Comparison of ENCODE assay signal across 24 cellular contexts in genomic region chr14:101958418-101959185, GRCh38. TPM values are rescaled to one million over a fixed set of nuclear protein-coding genes. Genes with fewer than 3 reads are reported as not detected.
DNase-seq lines count a peak whose midpoint lies in the region; ATAC-seq and FAIRE-seq lines count a peak whose summit lies in the region.
"Had no signal": no experiment of that assay in that cellular context is flagged by ENCODE, and none has a peak within 500 bp of the region (broad histone marks: within the 10 kb centered on the region; RNA-seq: fewer than 3 reads in every experiment).

No MANE protein-coding gene starts in this region.

- FAIRE-seq in HTR-8/SVneo (lab: Jason Lieb, UNC) = no peak
- FAIRE-seq: GM12892, H54 had no signal

- no peak overlapping the region for H3K23ac ChIP-seq in neuronal stem cell (ENCODE audit: low read depth, low read length, poor library complexity)

- POLR2A ChIA-PET in activated naive CD8-positive, alpha-beta T cell treated with anti-CD3 and anti-CD28 coated beads, Interleukin-2, amount 10 ng/mL, durations not matched to agents 7 days and 5 days (lab: Charles Lee) = interaction anchor here (0.6 to 2.1 kb wide), 2 partner anchors 10 to 117 kb away, joined by 3 to 9 read pairs; no protein-coding TSS in a partner anchor

- no peak overlapping the region for H3K4me2 ChIP-seq in neuronal stem cell (ENCODE audit: insufficient read depth, low read length, poor library complexity, severe bottlenecking)

- peaks cover 0 to 6% (median 0%) of the 10 kb centered on the region in 3 experiments for H3K27me3 ChIP-seq in neuronal stem cell (ENCODE audit: control insufficient read depth in 3 of 3, insufficient read depth in 3 of 3, low read depth in 1 of 3, low read length in 3 of 3)
- H3K27me3 ChIP-seq: BE2C, MG63, SJSA1 had no signal

- peak overlapping the region; percentile 28 for H3K27ac Mint-ChIP-seq in activated naive CD8-positive, alpha-beta T cell treated with anti-CD3 and anti-CD28 coated beads, Interleukin-2, amount 10 ng/mL, durations not matched to agents 7 days and 5 days
- no peak overlapping the region for H3K27ac Mint-ChIP-seq in activated naive CD8-positive, alpha-beta T cell treated with anti-CD3 and anti-CD28 coated beads for 36 hours

- no peak for DNase-seq in activated naive CD8-positive, alpha-beta T cell treated with anti-CD3 and anti-CD28 coated beads, Interleukin-2, amount 10 ng/mL, durations not matched to agents 7 days and 5 days
- DNase-seq in activated naive CD8-positive, alpha-beta T cell treated with anti-CD3 and anti-CD28 coated beads for 36 hours = no peak
- DNase-seq in left colon = no peak
- DNase-seq in neuronal stem cell (ENCODE audit: low spot score) = no peak
- no peak for DNase-seq in GM19240 (ENCODE audit: insufficient read length, low spot score)
- no peak for DNase-seq in HTR-8/SVneo (ENCODE audit: insufficient read length, low spot score)
- DNase-seq in head of caudate nucleus = no peak
- DNase-seq: 8988T, ACHN, BE2C, DMS153, DND-41, KBM-7, MG63, NCI-H1105 treated with DMSO at 0.1 percent for 48 hours, NCI-H2029, NCI-H446, NCI-H524 treated with DMSO at 0.1 percent for 48 hours, NCI-H82, Right ventricle myocardium superior, RPMI8226 had no signal

- WGBS in neuronal stem cell (ENCODE audit: extremely low coverage in 2 of 2, insufficient read length in 2 of 2, insufficient replicate concordance in 1 of 2), 2 donors = no CpG with 5 or more reads among the region's 11 CpGs

- H2AK5ac ChIP-seq in neuronal stem cell (ENCODE audit: low read depth, low read length) = no peak overlapping the region

- H2BK5ac ChIP-seq in neuronal stem cell (ENCODE audit: low read length) = no peak overlapping the region

- no peaks in the 10 kb centered on the region for H3K9me3 Mint-ChIP-seq in activated naive CD8-positive, alpha-beta T cell treated with anti-CD3 and anti-CD28 coated beads, Interleukin-2, amount 10 ng/mL, durations not matched to agents 7 days and 5 days
- H3K9me3 Mint-ChIP-seq in activated naive CD8-positive, alpha-beta T cell treated with anti-CD3 and anti-CD28 coated beads for 36 hours = no peaks in the 10 kb centered on the region

- H3K14ac ChIP-seq in neuronal stem cell (ENCODE audit: low read length) = no peak overlapping the region

- no peak overlapping the region for H4K8ac ChIP-seq in neuronal stem cell (ENCODE audit: low read depth, low read length)

- no peak overlapping the region for H2BK120ac ChIP-seq in neuronal stem cell (ENCODE audit: low read depth, low read length)

- no peak overlapping the region for H2BK12ac ChIP-seq in neuronal stem cell (ENCODE audit: low read length)

- no peak overlapping the region for H3K9ac ChIP-seq in neuronal stem cell (ENCODE audit: low read depth, low read length, poor library complexity)

- H3K9me3 ChIP-seq in neuronal stem cell (replicated peaks in 1 of 2; ENCODE audit: control insufficient read depth in 2 of 2, insufficient read depth in 1 of 2, low read depth in 1 of 2, low read length in 2 of 2) = no peaks in the 10 kb centered on the region
- H3K9me3 ChIP-seq: BE2C, MG63, SJSA1 had no signal

- H2AFZ ChIP-seq in neuronal stem cell (ENCODE audit: low read length) = peak overlapping the region; percentile 18

- peaks cover 4% of the 10 kb centered on the region for H3K79me1 ChIP-seq in neuronal stem cell (ENCODE audit: low read depth, low read length)

- no peak overlapping the region for H3K4ac ChIP-seq in neuronal stem cell (ENCODE audit: low read length)

- H3K27me3 Mint-ChIP-seq in activated naive CD8-positive, alpha-beta T cell treated with anti-CD3 and anti-CD28 coated beads, Interleukin-2, amount 10 ng/mL, durations not matched to agents 7 days and 5 days = no peaks in the 10 kb centered on the region
- H3K27me3 Mint-ChIP-seq in activated naive CD8-positive, alpha-beta T cell treated with anti-CD3 and anti-CD28 coated beads for 36 hours = peaks cover 5% of the 10 kb centered on the region

- no peaks in the 10 kb centered on the region for H3K36me3 ChIP-seq in neuronal stem cell (replicated peaks in 1 of 2; ENCODE audit: control insufficient read depth in 2 of 2, insufficient read depth in 2 of 2, low read length in 2 of 2)
- H3K36me3 ChIP-seq: BE2C, MG63, SJSA1 had no signal

- ATAC-seq in activated naive CD8-positive, alpha-beta T cell treated with anti-CD3 and anti-CD28 coated beads, Interleukin-2, amount 10 ng/mL, durations not matched to agents 7 days and 5 days (ENCODE audit: low read depth) = no peak
- peak; percentile 10 for ATAC-seq in left colon

- no peak overlapping the region for H3K4me3 Mint-ChIP-seq in activated naive CD8-positive, alpha-beta T cell treated with anti-CD3 and anti-CD28 coated beads, Interleukin-2, amount 10 ng/mL, durations not matched to agents 7 days and 5 days
- H3K4me3 Mint-ChIP-seq in activated naive CD8-positive, alpha-beta T cell treated with anti-CD3 and anti-CD28 coated beads for 36 hours = no peak overlapping the region

- H3K36me3 Mint-ChIP-seq in activated naive CD8-positive, alpha-beta T cell treated with anti-CD3 and anti-CD28 coated beads, Interleukin-2, amount 10 ng/mL, durations not matched to agents 7 days and 5 days = no peaks in the 10 kb centered on the region
- no peaks in the 10 kb centered on the region for H3K36me3 Mint-ChIP-seq in activated naive CD8-positive, alpha-beta T cell treated with anti-CD3 and anti-CD28 coated beads for 36 hours

- H2BK15ac ChIP-seq in neuronal stem cell (ENCODE audit: low read length) = no peak overlapping the region

- no peak overlapping the region for H3K4me3 ChIP-seq in neuronal stem cell (ENCODE audit: low read length in 2 of 2)
- H3K4me3 ChIP-seq: MG63, SJSA1 had no signal

- no peak overlapping the region for H3K18ac ChIP-seq in neuronal stem cell (ENCODE audit: low read length)

- peaks cover 0 to 2% of the 10 kb centered on the region in 2 donors for H3K4me1 ChIP-seq in neuronal stem cell (ENCODE audit: control insufficient read depth in 2 of 2, insufficient read depth in 1 of 2, low read depth in 1 of 2, low read length in 2 of 2)

- intact Hi-C loops in left colon (cut with DNase I, micrococcal nuclease) (no loop called here), head of caudate nucleus (cut with DNase I) (no loop called here)

- H4K91ac ChIP-seq in neuronal stem cell (ENCODE audit: low read depth, low read length, poor library complexity) = no peak overlapping the region

- H3K27ac ChIP-seq in neuronal stem cell (replicated peaks; ENCODE audit: low read length) = no peak overlapping the region
- H3K27ac ChIP-seq: SJSA1 had no signal

- peaks cover 14% of the 10 kb centered on the region for H3K4me1 Mint-ChIP-seq in activated naive CD8-positive, alpha-beta T cell treated with anti-CD3 and anti-CD28 coated beads, Interleukin-2, amount 10 ng/mL, durations not matched to agents 7 days and 5 days
- H3K4me1 Mint-ChIP-seq in activated naive CD8-positive, alpha-beta T cell treated with anti-CD3 and anti-CD28 coated beads for 36 hours = peaks cover 9% of the 10 kb centered on the region

RNA-seq across cellular contexts. Expression of gene DYNC1H1, which starts 5.8 kb away (rescaled TPM):
- total RNA-seq in activated naive CD8-positive, alpha-beta T cell treated with anti-CD3 and anti-CD28 coated beads, Interleukin-2, amount 10 ng/mL, durations not matched to agents 7 days and 5 days = 100 to 1,000 TPM; 287 to 316 TPM
- total RNA-seq in activated naive CD8-positive, alpha-beta T cell treated with anti-CD3 and anti-CD28 coated beads for 36 hours = 100 to 1,000 TPM; 216 to 227 TPM
- 100 to 1,000 TPM; 370 to 424 TPM for total RNA-seq in left colon
- 54.3 TPM for polyA plus RNA-seq in neuronal stem cell (2013, experiment 1 of 2)
- 50.1 TPM for polyA plus RNA-seq in neuronal stem cell (2013, experiment 2 of 2)
